ENCODE assay signal across 10 cellular contexts in genomic region chr3:14435175-14436011, GRCh38. TPM values are rescaled to one million over a fixed set of nuclear protein-coding genes. Genes with fewer than 3 reads are reported as not detected.
DNase-seq lines count a peak whose midpoint lies in the region; ATAC-seq, FAIRE-seq and TF ChIP-seq lines count a peak whose summit lies in the region.
"Had no signal": no experiment of that assay in that cellular context is flagged by ENCODE, and none has a peak within 500 bp of the region (broad histone marks: within the 10 kb centered on the region; RNA-seq: fewer than 3 reads in every experiment).

No MANE protein-coding gene starts in this region.

- H3K36me3 ChIP-seq in NT2/D1 (ENCODE audit: insufficient read depth, insufficient read length, low read length) = peaks cover 48% of the 10 kb centered on the region
- no peaks in the 10 kb centered on the region for H3K36me3 ChIP-seq in esophagus (ENCODE audit: control insufficient read depth in 2 of 2, insufficient read depth in 2 of 2, low read length in 1 of 2)
- H3K36me3 ChIP-seq in sigmoid colon = no peaks in the 10 kb centered on the region
- H3K36me3 ChIP-seq in pancreas = no peaks in the 10 kb centered on the region
- H3K36me3 ChIP-seq: HAP-1 had no signal

- intact Hi-C loops in sigmoid colon (cut with DNase I) = no loop called here
- intact Hi-C loops in pancreas (cut with DNase I) = no loop called here

- H3K9ac ChIP-seq in NT2/D1 (ENCODE audit: insufficient read length, low read depth) = peak overlapping the region; percentile 28

- H3K27ac ChIP-seq in esophagus (ENCODE audit: low read depth in 2 of 2, low read length in 1 of 2) (peak overlapping the region; percentile 28 to 64), sigmoid colon (peak overlapping the region; percentile 3 to 51 (median 26)), pancreas (peak overlapping the region in 1 of 4 donors; percentile 11)

- H3K9me3 ChIP-seq in NT2/D1 (ENCODE audit: insufficient read depth, low read length) (no peaks in the 10 kb centered on the region), esophagus (ENCODE audit: control insufficient read depth in 2 of 2, insufficient read depth in 1 of 2, low read depth in 1 of 2, low read length in 1 of 2) (no peaks in the 10 kb centered on the region), sigmoid colon (no peaks in the 10 kb centered on the region), pancreas (no peaks in the 10 kb centered on the region)
- H3K9me3 ChIP-seq: HAP-1 had no signal

- in situ Hi-C loops in Caki2 (cut with HindIII; ENCODE audit: low pct_unique_long_range_greater_than_20kb, low sequenced_read_pairs) (no loop called here), G401 (cut with HindIII; ENCODE audit: low sequenced_read_pairs) (no loop called here)

- no peak for TF ChIP-seq CTCF in sigmoid colon (IDR thresholded peaks at IDR 0.05)
- TF ChIP-seq CTCF in pancreas (IDR thresholded peaks at IDR 0.05) = no peak

- H3K27me3 ChIP-seq in NT2/D1 (ENCODE audit: insufficient read depth, insufficient read length) = no peaks in the 10 kb centered on the region
- no peaks in the 10 kb centered on the region for H3K27me3 ChIP-seq in esophagus (ENCODE audit: control insufficient read depth in 1 of 2, insufficient read depth in 2 of 2, low read length in 2 of 2)
- H3K27me3 ChIP-seq in sigmoid colon = no peaks in the 10 kb centered on the region
- no peaks in the 10 kb centered on the region for H3K27me3 ChIP-seq in pancreas

- peaks cover 43% of the 10 kb centered on the region for H3K4me1 ChIP-seq in NT2/D1 (ENCODE audit: insufficient read depth, insufficient read length)
- H3K4me1 ChIP-seq in esophagus (ENCODE audit: control insufficient read depth in 2 of 2, insufficient read depth in 2 of 2, low read length in 1 of 2) = peaks cover 13 to 32% of the 10 kb centered on the region in 2 donors
- H3K4me1 ChIP-seq in sigmoid colon = peaks cover 0 to 58% (median 36%) of the 10 kb centered on the region in 4 donors
- H3K4me1 ChIP-seq in pancreas = peaks cover 0 to 28% (median 7%) of the 10 kb centered on the region in 3 donors

- FAIRE-seq in pancreas (lab: Jason Lieb, UNC) = no peak
- FAIRE-seq: endometrium had no signal

- WGBS in esophagus, 2 donors = 74 to 77% methylated on average over 18 of the region's 18 CpGs
- 87 to 91% methylated on average over 18 of the region's 18 CpGs for WGBS in sigmoid colon, 2 donors
- WGBS in pancreas, 2 donors = 77 to 78% methylated on average over 18 of the region's 18 CpGs

- H3K4me3 ChIP-seq in NT2/D1 (ENCODE audit: insufficient read length, low read depth) = no peak overlapping the region
- H3K4me3 ChIP-seq in esophagus (ENCODE audit: low read depth in 1 of 2, low read length in 2 of 2) = no peak overlapping the region
- H3K4me3 ChIP-seq in sigmoid colon = no peak overlapping the region
- H3K4me3 ChIP-seq in pancreas = no peak overlapping the region
- H3K4me3 ChIP-seq: HAP-1 had no signal

- ATAC-seq in HG03159 (IDR thresholded peaks at IDR 0.05; ENCODE audit: unreplicated experiment) (no peak), pancreas (no peak)

- no peak for TF ChIP-seq POLR2A in sigmoid colon (IDR thresholded peaks at IDR 0.05)

- TF ChIP-seq EP300 in sigmoid colon (IDR thresholded peaks at IDR 0.05) = no peak

- DNase-seq in Caki2 (ENCODE audit: low read depth) (peak; percentile 50), NT2/D1 (ENCODE audit: low read depth, low spot score) (no peak), sigmoid colon (no peak), G401 (ENCODE audit: low spot score) (no peak), SHP77 treated with DMSO at 0.1 percent for 48 hours (lab: John Stamatoyannopoulos, UW) (no peak), pancreas (no peak)

RNA-seq across cellular contexts. Expression of gene SLC6A6, which starts 33.0 kb away (rescaled TPM):
- 62.5 and 65.5 TPM in 2 replicates for total RNA-seq in Caki2 (2014; rRNA removed; shearing (Covaris generic); ENCODE audit: low replicate concordance)
- polyA plus RNA-seq in esophagus (1 to 10 TPM; 2.5 to 3.8 TPM), sigmoid colon (1 to 10 TPM; 2.3 to 8.4 (median 2.4) TPM), pancreas (1 to 10 TPM; 2.4 to 6.1 TPM)
- total RNA-seq in sigmoid colon (10 to 100 TPM in 1 of 4 donors, 1 to 10 TPM in 3; 6.4 to 19.1 (median 9.1) TPM), pancreas (10 to 100 TPM in 2 of 6 donors, 1 to 10 TPM in 4; 2.1 to 11.6 (median 3.4) TPM)
- total RNA-seq in G401 (2014; rRNA removed; shearing (Covaris generic)) = 20.2 and 31.2 TPM in 2 replicates
